13 cellular contexts compared by ENCODE assay signal in genomic region chr5:83567741-83568530, GRCh38.
A peak's percentile ranks its signal among the peaks of the same experiment; 100 is the strongest.
DNase-seq lines count a peak whose midpoint lies in the region; ATAC-seq and TF ChIP-seq lines count a peak whose summit lies in the region.
"Had no signal": no experiment of that assay in that cellular context is flagged by ENCODE, and none has a peak within 500 bp of the region (broad histone marks: within the 10 kb centered on the region; RNA-seq: fewer than 3 reads in every experiment).

No MANE protein-coding gene starts in this region.

- no peaks in the 10 kb centered on the region for H3K27me3 ChIP-seq in body of pancreas

- ATAC-seq in body of pancreas (peak; percentile 48), HG02759 (IDR thresholded peaks at IDR 0.05; ENCODE audit: unreplicated experiment) (no peak)
- ATAC-seq: naive thymus-derived CD4-positive, alpha-beta T cell had no signal

- no peak for TF ChIP-seq POLR2A in body of pancreas (IDR thresholded peaks at IDR 0.05)

- H3K36me3 ChIP-seq in body of pancreas (replicated peaks in 1 of 2; ENCODE audit: insufficient read depth in 1 of 2, low read depth in 2 of 2) = no peaks in the 10 kb centered on the region

- H3K4me3 ChIP-seq in AG10803 (ENCODE audit: low read length) = peak overlapping the region; percentile 7
- H3K4me3 ChIP-seq in body of pancreas = no peak overlapping the region

- no peak overlapping the region for H3K27ac Mint-ChIP-seq in activated CD4-positive, alpha-beta memory T cell treated with anti-CD3 and anti-CD28 coated beads for 36 hours
- H3K27ac Mint-ChIP-seq: naive thymus-derived CD4-positive, alpha-beta T cell; type B pancreatic cell had no signal

- CTCF ChIA-PET in activated CD4-positive, alpha-beta memory T cell treated with anti-CD3 and anti-CD28 coated beads for 36 hours (lab: Charles Lee) = no interaction called here

- H3K4me1 ChIP-seq in body of pancreas = peaks cover 12% of the 10 kb centered on the region

- H3K4me1 Mint-ChIP-seq in activated CD4-positive, alpha-beta memory T cell treated with anti-CD3 and anti-CD28 coated beads for 36 hours (ENCODE audit: low read depth) = no peaks in the 10 kb centered on the region
- H3K4me1 Mint-ChIP-seq: naive thymus-derived CD4-positive, alpha-beta T cell had no signal

- POLR2A ChIA-PET in activated CD4-positive, alpha-beta memory T cell treated with anti-CD3 and anti-CD28 coated beads for 36 hours (lab: Charles Lee) = no interaction called here

- intact Hi-C loops in body of pancreas (cut with DNase I) = loop anchor here (5.0 to 10.0 kb wide), 2 partner anchors 923 to 1221 kb away; no protein-coding TSS in a partner anchor
- intact Hi-C loops in activated CD4-positive, alpha-beta memory T cell treated with anti-CD3 and anti-CD28 coated beads for 36 hours (cut with micrococcal nuclease) = loop anchor here (10.0 kb wide), 2 partner anchors 93 to 1253 kb away; partner anchors contain the start of gene VCAN

- no peak overlapping the region for H3K4me3 Mint-ChIP-seq in activated CD4-positive, alpha-beta memory T cell treated with anti-CD3 and anti-CD28 coated beads for 36 hours
- H3K4me3 Mint-ChIP-seq: naive thymus-derived CD4-positive, alpha-beta T cell; type B pancreatic cell had no signal

- WGBS in body of pancreas, 2 donors = 46 to 50% methylated on average over 3 of the region's 3 CpGs

- TF ChIP-seq CTCF in AG10803 (conservative IDR thresholded peaks at IDR 0.05; ENCODE audit: low read length) = no peak
- no peak for TF ChIP-seq CTCF in body of pancreas (IDR thresholded peaks at IDR 0.05)

- peaks cover 20% of the 10 kb centered on the region for H3K27me3 Mint-ChIP-seq in activated CD4-positive, alpha-beta memory T cell treated with anti-CD3 and anti-CD28 coated beads for 36 hours
- H3K27me3 Mint-ChIP-seq: type B pancreatic cell had no signal

- no peaks in the 10 kb centered on the region for H3K36me3 Mint-ChIP-seq in activated CD4-positive, alpha-beta memory T cell treated with anti-CD3 and anti-CD28 coated beads for 36 hours
- H3K36me3 Mint-ChIP-seq: naive thymus-derived CD4-positive, alpha-beta T cell had no signal

- H3K9me3 Mint-ChIP-seq in activated CD4-positive, alpha-beta memory T cell treated with anti-CD3 and anti-CD28 coated beads for 36 hours = no peaks in the 10 kb centered on the region
- H3K9me3 Mint-ChIP-seq: naive thymus-derived CD4-positive, alpha-beta T cell; type B pancreatic cell had no signal

- DNase-seq in AG10803 (ENCODE audit: low read depth) = peak; percentile 97
- DNase-seq in LHCN-M2 (ENCODE audit: low read depth) = peak; percentile 90
- no peak for DNase-seq in body of pancreas
- DNase-seq in kidney tubule cell (ENCODE audit: low spot score) = peak; percentile 88
- DNase-seq in activated CD4-positive, alpha-beta memory T cell treated with anti-CD3 and anti-CD28 coated beads for 36 hours = no peak
- DNase-seq in COLO668 (lab: John Stamatoyannopoulos, UW; ENCODE audit: unreplicated experiment) = no peak
- DNase-seq in stimulated activated CD4-positive, alpha-beta T cell treated with anti-CD3 and anti-CD28 coated beads, Interleukin-4, amount 100 ng/mL, for 1 hour = no peak
- DNase-seq: activated CD4-positive, alpha-beta T cell treated with anti-CD3 and anti-CD28 coated beads, Interleukin-2, amount 50 U/mL, for 4 hours; amygdala; naive thymus-derived CD4-positive, alpha-beta T cell; NCI-H1694 treated with DMSO at 0.1 percent for 48 hours had no signal

- no peak overlapping the region for H3K27ac ChIP-seq in body of pancreas

- no peaks in the 10 kb centered on the region for H3K9me3 ChIP-seq in body of pancreas

Comparison
In these comparisons a context has a peak if more than half of its experiments do, and no peak if none do; other contexts are left out.
1. DNase-seq: peak in AG10803 (single experiment), LHCN-M2 (single experiment) and kidney tubule cell (single experiment); none in body of pancreas (0 of 4), activated CD4-positive, alpha-beta memory T cell treated with anti-CD3 and anti-CD28 coated beads for 36 hours (single experiment), COLO668 (single experiment) and stimulated activated CD4-positive, alpha-beta T cell treated with anti-CD3 and anti-CD28 coated beads, Interleukin-4, amount 100 ng/mL, for 1 hour (single experiment).